Comparison of ENCODE assay signal across 18 cellular contexts in genomic region chr17:33888455-33888854, GRCh38.
DNase-seq lines count a peak whose midpoint lies in the region; ATAC-seq, FAIRE-seq and TF ChIP-seq lines count a peak whose summit lies in the region.
"Had no signal": no experiment of that assay in that cellular context is flagged by ENCODE, and none has a peak within 500 bp of the region (broad histone marks: within the 10 kb centered on the region; RNA-seq: fewer than 3 reads in every experiment).

No MANE protein-coding gene starts in this region.

- intact Hi-C loops in CD8-positive, alpha-beta T cell (cut with DNase I, micrococcal nuclease): no loop called here

- peaks cover 2% of the 10 kb centered on the region for H3K9me3 Mint-ChIP-seq in astrocyte (ENCODE audit: unreplicated experiment)
- H3K9me3 Mint-ChIP-seq in effector memory CD8-positive, alpha-beta T cell: no peaks in the 10 kb centered on the region
- peaks cover 2% of the 10 kb centered on the region for H3K9me3 Mint-ChIP-seq in CD8-positive, alpha-beta T cell

- no peak overlapping the region for H3K27ac Mint-ChIP-seq in astrocyte (ENCODE audit: unreplicated experiment)
- H3K27ac Mint-ChIP-seq in effector memory CD8-positive, alpha-beta T cell: no peak overlapping the region
- no peak overlapping the region for H3K27ac Mint-ChIP-seq in CD8-positive, alpha-beta T cell
- H3K27ac Mint-ChIP-seq: CD4-positive, alpha-beta T cell had no signal

- no peak overlapping the region for H2AFZ ChIP-seq in astrocyte (ENCODE audit: low read depth, low read length)

- POLR2A ChIA-PET in CD8-positive, alpha-beta T cell (lab: Charles Lee): no interaction called here

- no peak overlapping the region for H3K9ac ChIP-seq in astrocyte (ENCODE audit: low read length)

- peak; percentile 91 for DNase-seq in Daoy (ENCODE audit: low read depth)
- DNase-seq in NB4 (ENCODE audit: low read depth): peak; percentile 2
- DNase-seq in astrocyte (ENCODE audit: low read depth): peak; percentile 31
- DNase-seq in renal cortical epithelial cell (ENCODE audit: low read depth): peak; percentile 68
- DNase-seq in DMS53 treated with DMSO at 0.1 percent for 48 hours (lab: John Stamatoyannopoulos, UW; ENCODE audit: unreplicated experiment): no peak
- no peak for DNase-seq in effector memory CD8-positive, alpha-beta T cell
- DNase-seq in NCI-H146 (lab: John Stamatoyannopoulos, UW): no peak
- DNase-seq in CD8-positive, alpha-beta T cell: no peak
- DNase-seq: CD4-positive, alpha-beta T cell; H7; KBM-7; NCI-H1105; NCI-H187; NCI-H748 treated with DMSO at 0.1 percent for 48 hours; SIG-M5 had no signal

- no peaks in the 10 kb centered on the region for H3K36me3 ChIP-seq in astrocyte (ENCODE audit: insufficient read depth, low read length)
- no peaks in the 10 kb centered on the region for H3K36me3 ChIP-seq in CD8-positive, alpha-beta T cell (ENCODE audit: insufficient read depth, low read length)

- H3K4me1 Mint-ChIP-seq in astrocyte (ENCODE audit: low read depth, unreplicated experiment): peaks cover 3% of the 10 kb centered on the region
- no peaks in the 10 kb centered on the region for H3K4me1 Mint-ChIP-seq in effector memory CD8-positive, alpha-beta T cell (ENCODE audit: low read depth in 2 of 2)
- no peaks in the 10 kb centered on the region for H3K4me1 Mint-ChIP-seq in CD8-positive, alpha-beta T cell (ENCODE audit: low read depth)

- H4K20me1 ChIP-seq in astrocyte (ENCODE audit: insufficient read depth, low read length): no peaks in the 10 kb centered on the region

- H3K9me3 ChIP-seq in astrocyte (ENCODE audit: insufficient read depth, low read depth, low read length): peaks cover 3% of the 10 kb centered on the region
- no peaks in the 10 kb centered on the region for H3K9me3 ChIP-seq in CD8-positive, alpha-beta T cell (ENCODE audit: low read length)

- no peak overlapping the region for H3K27ac ChIP-seq in astrocyte (ENCODE audit: low read depth, low read length)
- no peak overlapping the region for H3K27ac ChIP-seq in CD8-positive, alpha-beta T cell (ENCODE audit: low read depth, low read length)

- H3K79me2 ChIP-seq in astrocyte (ENCODE audit: insufficient read depth, low read length): no peaks in the 10 kb centered on the region

- peaks cover 10% of the 10 kb centered on the region for H3K27me3 Mint-ChIP-seq in astrocyte (ENCODE audit: low read depth, unreplicated experiment)
- H3K27me3 Mint-ChIP-seq in effector memory CD8-positive, alpha-beta T cell: peaks cover 26 to 52% of the 10 kb centered on the region in 2 donors
- H3K27me3 Mint-ChIP-seq in CD8-positive, alpha-beta T cell (ENCODE audit: low read depth): peaks cover 8% of the 10 kb centered on the region

- H3K4me2 ChIP-seq in astrocyte (ENCODE audit: low read length): no peak overlapping the region

- no peak overlapping the region for H3K4me3 ChIP-seq in NB4 (ENCODE audit: low read depth, low read length)
- H3K4me3 ChIP-seq in astrocyte (ENCODE audit: insufficient read depth, low read depth, low read length): no peak overlapping the region
- H3K4me3 ChIP-seq in CD8-positive, alpha-beta T cell (ENCODE audit: low read depth, low read length): no peak overlapping the region

- no peak for TF ChIP-seq POLR2A in NB4 (IDR thresholded peaks at IDR 0.05; ENCODE audit: extremely low read depth, insufficient read length)

- no peak overlapping the region for H3K4me3 Mint-ChIP-seq in astrocyte (ENCODE audit: unreplicated experiment)
- no peak overlapping the region for H3K4me3 Mint-ChIP-seq in effector memory CD8-positive, alpha-beta T cell
- H3K4me3 Mint-ChIP-seq in CD8-positive, alpha-beta T cell: no peak overlapping the region
- H3K4me3 Mint-ChIP-seq: CD4-positive, alpha-beta T cell had no signal

- H3K4me1 ChIP-seq in astrocyte (ENCODE audit: insufficient read depth, low read length): peaks cover 5% of the 10 kb centered on the region
- H3K4me1 ChIP-seq in CD8-positive, alpha-beta T cell (ENCODE audit: insufficient read depth, low read length): no peaks in the 10 kb centered on the region

- TF ChIP-seq CTCF in NB4 (IDR thresholded peaks at IDR 0.05; ENCODE audit: low read depth, low read length) (no peak), astrocyte (IDR thresholded peaks at IDR 0.05; ENCODE audit: insufficient read depth, low read depth, low read length) (no peak)
- TF ChIP-seq CTCF in CD8-positive, alpha-beta T cell (IDR thresholded peaks at IDR 0.05): no peak

- H3K27me3 ChIP-seq in astrocyte (ENCODE audit: insufficient read depth, low read length): no peaks in the 10 kb centered on the region
- no peaks in the 10 kb centered on the region for H3K27me3 ChIP-seq in CD8-positive, alpha-beta T cell (ENCODE audit: insufficient read depth, low read length)

- no peaks in the 10 kb centered on the region for H3K36me3 Mint-ChIP-seq in astrocyte (ENCODE audit: low read depth, unreplicated experiment)
- peaks cover 1% of the 10 kb centered on the region for H3K36me3 Mint-ChIP-seq in effector memory CD8-positive, alpha-beta T cell (ENCODE audit: insufficient read depth)
- no peaks in the 10 kb centered on the region for H3K36me3 Mint-ChIP-seq in CD8-positive, alpha-beta T cell

- FAIRE-seq in astrocyte (lab: Jason Lieb, UNC): peak; percentile 29
- FAIRE-seq: D721Med, HTR-8/SVneo had no signal

- no peak for ATAC-seq in effector memory CD8-positive, alpha-beta T cell (replicated peaks)
- no peak for ATAC-seq in CD8-positive, alpha-beta T cell
- ATAC-seq: Panc1 had no signal

- CTCF ChIA-PET in CD8-positive, alpha-beta T cell (lab: Charles Lee): no interaction called here

Comparison
In these comparisons a context has a peak if more than half of its experiments do, and no peak if none do; other contexts are left out.
1. DNase-seq: peak in Daoy (single experiment), NB4 (single experiment), astrocyte (single experiment) and renal cortical epithelial cell (single experiment); none in DMS53 treated with DMSO at 0.1 percent for 48 hours (single experiment), effector memory CD8-positive, alpha-beta T cell (0 of 3), NCI-H146 (single experiment) and CD8-positive, alpha-beta T cell (0 of 7).